8 cellular contexts compared by ENCODE assay signal in genomic region chr19:3060852-3061182, GRCh38. TPM values are rescaled to one million over a fixed set of nuclear protein-coding genes. Genes with fewer than 3 reads are reported as not detected.
DNase-seq lines count a peak whose midpoint lies in the region; ATAC-seq and TF ChIP-seq lines count a peak whose summit lies in the region.

No MANE protein-coding gene starts in this region.

- H3K27ac ChIP-seq in body of pancreas, result peak overlapping the region; percentile 90 to 98 (median 96)
- peak overlapping the region; percentile 96 for H3K27ac ChIP-seq in lower lobe of right lung
- H3K27ac ChIP-seq in tibial nerve, result peak overlapping the region; percentile 93 to 99 (median 96)

- TF ChIP-seq POLR2A in body of pancreas (IDR thresholded peaks at IDR 0.05), result no peak
- TF ChIP-seq POLR2A in tibial nerve (IDR thresholded peaks at IDR 0.05), result no peak

- no peak for DNase-seq in activated T-cell treated with anti-CD3 and anti-CD28 coated beads, Interleukin-2, amount 50 U/mL, for 72 hours
- DNase-seq in activated T-cell treated with anti-CD3 and anti-CD28 coated beads for 4 hours, result no peak
- DNase-seq in body of pancreas, result no peak
- DNase-seq in lower lobe of right lung, result no peak
- no peak for DNase-seq in tibial nerve (ENCODE audit: low spot score in 2 of 2)
- no peak for DNase-seq in NCI-H226
- no peak for DNase-seq in NCI-H510A treated with DMSO at 0.1 percent for 48 hours (lab: John Stamatoyannopoulos, UW)
- no peak for DNase-seq in MV-4-11 (lab: John Stamatoyannopoulos, UW)

- peaks cover 5 to 9% of the 10 kb centered on the region in 2 donors for H3K36me3 Mint-ChIP-seq in activated T-cell treated with anti-CD3 and anti-CD28 coated beads, Interleukin-2, amount 50 U/mL, for 72 hours (ENCODE audit: insufficient read depth in 2 of 2)

- no peaks in the 10 kb centered on the region for H3K9me3 Mint-ChIP-seq in activated T-cell treated with anti-CD3 and anti-CD28 coated beads, Interleukin-2, amount 50 U/mL, for 72 hours

- H3K36me3 ChIP-seq in body of pancreas (replicated peaks in 1 of 2; ENCODE audit: insufficient read depth in 1 of 2, low read depth in 2 of 2) (peaks cover 0 to 3% of the 10 kb centered on the region in 2 donors), lower lobe of right lung (peaks cover 43% of the 10 kb centered on the region), tibial nerve (peaks cover 0 to 42% (median 13%) of the 10 kb centered on the region in 3 donors)

- peak overlapping the region; percentile 31 to 98 for H3K4me3 ChIP-seq in body of pancreas
- peak overlapping the region; percentile 95 for H3K4me3 ChIP-seq in lower lobe of right lung
- H3K4me3 ChIP-seq in tibial nerve, result peak overlapping the region; percentile 73 to 97 (median 86)

- TF ChIP-seq CTCF in body of pancreas (IDR thresholded peaks at IDR 0.05), result no peak
- no peak for TF ChIP-seq CTCF in lower lobe of right lung (IDR thresholded peaks at IDR 0.05)
- no peak for TF ChIP-seq CTCF in tibial nerve (IDR thresholded peaks at IDR 0.05)

- H3K27ac Mint-ChIP-seq in activated T-cell treated with anti-CD3 and anti-CD28 coated beads, Interleukin-2, amount 50 U/mL, for 72 hours, result peak overlapping the region; percentile 91

- peaks cover 53% of the 10 kb centered on the region for H3K4me1 Mint-ChIP-seq in activated T-cell treated with anti-CD3 and anti-CD28 coated beads, Interleukin-2, amount 50 U/mL, for 72 hours (ENCODE audit: low read depth)

- H3K9me3 ChIP-seq in body of pancreas (no peaks in the 10 kb centered on the region), lower lobe of right lung (no peaks in the 10 kb centered on the region), tibial nerve (no peaks in the 10 kb centered on the region)

- TF ChIP-seq EP300 in tibial nerve (IDR thresholded peaks at IDR 0.05), result no peak

- no peaks in the 10 kb centered on the region for H3K27me3 Mint-ChIP-seq in activated T-cell treated with anti-CD3 and anti-CD28 coated beads, Interleukin-2, amount 50 U/mL, for 72 hours (ENCODE audit: low read depth)

- 21 to 23% methylated on average over 5 of the region's 5 CpGs for WGBS in body of pancreas, 2 donors
- 18 to 35% methylated on average over 5 of the region's 5 CpGs for WGBS in tibial nerve, 2 donors

- H3K27me3 ChIP-seq in body of pancreas (no peaks in the 10 kb centered on the region), lower lobe of right lung (ENCODE audit: low read depth) (no peaks in the 10 kb centered on the region), tibial nerve (no peaks in the 10 kb centered on the region)

- peaks cover 77% of the 10 kb centered on the region for H3K4me1 ChIP-seq in body of pancreas
- H3K4me1 ChIP-seq in lower lobe of right lung, result peaks cover 68% of the 10 kb centered on the region
- H3K4me1 ChIP-seq in tibial nerve, result peaks cover 0 to 67% (median 37%) of the 10 kb centered on the region in 4 donors

- ATAC-seq in activated T-cell treated with anti-CD3 and anti-CD28 coated beads, Interleukin-2, amount 50 U/mL, for 72 hours (replicated peaks in 1 of 2), result no peak
- no peak for ATAC-seq in body of pancreas
- no peak for ATAC-seq in lower lobe of right lung

- intact Hi-C loops in body of pancreas (cut with DNase I) (no loop called here), lower lobe of right lung (cut with DNase I) (no loop called here)

- H3K4me3 Mint-ChIP-seq in activated T-cell treated with anti-CD3 and anti-CD28 coated beads, Interleukin-2, amount 50 U/mL, for 72 hours, result peak overlapping the region; percentile 87 to 94

RNA-seq across cellular contexts. Expression of gene TLE5, which starts 1.5 kb away (rescaled TPM):
- 100 to 1,000 TPM; 286 to 349 TPM for total RNA-seq in activated T-cell treated with anti-CD3 and anti-CD28 coated beads, Interleukin-2, amount 50 U/mL, for 72 hours
- 100 to 1,000 TPM; 166 to 254 TPM for total RNA-seq in body of pancreas
- total RNA-seq in lower lobe of right lung, result 413 TPM
- 1,000 to 10,000 TPM in 1 of 4 donors, 100 to 1,000 TPM in 3; 449 to 1,111 (median 479) TPM for total RNA-seq in tibial nerve

RNA-seq across cellular contexts. Expression of gene TLE2, which starts 31.7 kb away (rescaled TPM):
- total RNA-seq in activated T-cell treated with anti-CD3 and anti-CD28 coated beads, Interleukin-2, amount 50 U/mL, for 72 hours, result 10 to 100 TPM; 12.4 to 16.5 TPM
- total RNA-seq in body of pancreas (10 to 100 TPM; 34.5 to 45.2 TPM), lower lobe of right lung (42.7 TPM), tibial nerve (100 to 1,000 TPM in 3 of 4 donors, 10 to 100 TPM in 1; 87.5 to 184 (median 122) TPM)

RNA-seq across cellular contexts. Expression of gene GNA11, which starts 33.3 kb away (rescaled TPM):
- 1 to 10 TPM; 7.7 to 8.4 TPM for total RNA-seq in activated T-cell treated with anti-CD3 and anti-CD28 coated beads, Interleukin-2, amount 50 U/mL, for 72 hours
- total RNA-seq in body of pancreas, result 10 to 100 TPM; 27.2 to 37.2 TPM
- total RNA-seq in lower lobe of right lung, result 60.6 TPM
- total RNA-seq in tibial nerve, result 100 to 1,000 TPM in 3 of 4 donors, 10 to 100 TPM in 1; 65.1 to 114 (median 107) TPM
